22 cellular contexts compared by ENCODE assay signal in the genomic region with DNA sequence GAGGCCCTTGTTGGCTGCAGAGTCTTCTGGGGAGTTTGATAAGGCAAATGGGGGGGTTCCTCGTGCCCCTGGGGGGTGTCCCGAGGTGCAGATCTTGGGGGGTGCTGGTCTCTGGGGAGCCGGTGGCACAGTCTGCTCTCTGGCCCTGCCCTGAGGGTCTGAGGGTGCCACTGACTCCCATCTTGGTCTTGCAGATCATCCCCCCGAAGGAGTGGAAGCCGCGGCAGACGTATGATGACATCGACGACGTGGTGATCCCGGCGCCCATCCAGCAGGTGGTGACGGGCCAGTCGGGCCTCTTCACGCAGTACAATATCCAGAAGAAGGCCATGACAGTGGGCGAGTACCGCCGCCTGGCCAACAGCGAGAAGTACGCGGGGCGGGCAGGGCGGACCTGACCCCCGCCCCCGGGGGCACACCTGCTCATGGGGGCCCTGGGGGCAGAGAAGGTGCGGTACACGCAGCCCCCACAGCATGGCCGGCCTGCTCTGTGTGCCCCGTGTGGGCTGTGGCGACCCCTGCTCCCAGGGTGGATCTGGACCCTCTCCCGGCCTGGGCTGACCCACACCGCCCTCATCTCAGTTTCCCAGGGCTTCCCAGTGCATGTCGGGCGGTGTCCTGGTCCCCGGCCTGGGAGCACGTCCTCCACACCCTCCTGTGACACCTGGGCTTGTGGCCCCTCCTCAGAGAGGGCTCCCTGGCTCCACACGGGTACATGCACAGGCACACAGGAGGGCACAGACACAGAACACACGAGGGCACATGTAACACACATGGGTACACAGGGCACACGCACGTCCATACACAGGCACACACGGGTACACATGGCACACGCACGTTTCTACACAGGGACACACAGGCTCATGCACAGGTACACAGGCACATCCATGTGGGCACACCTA.
DNase-seq lines count a peak whose midpoint lies in the region; ATAC-seq, FAIRE-seq and TF ChIP-seq lines count a peak whose summit lies in the region.
"Had no signal": no experiment of that assay in that cellular context is flagged by ENCODE, and none has a peak within 500 bp of the region (broad histone marks: within the 10 kb centered on the region; RNA-seq: fewer than 3 reads in every experiment).

No MANE protein-coding gene starts in this region.

- H3K27me3 ChIP-seq in mesenchymal stem cell (ENCODE audit: control insufficient read depth in 1 of 2, insufficient read depth in 1 of 2, low read length in 2 of 2) (no peaks in the 10 kb centered on the region), upper lobe of right lung (no peaks in the 10 kb centered on the region), transverse colon (no peaks in the 10 kb centered on the region)

- in situ Hi-C loops in transverse colon (cut with MboI; ENCODE audit: low pct_ligation_motif_present in 1 of 4, low pct_unique_long_range_greater_than_20kb in 1 of 4, low sequenced_read_pairs in 3 of 4), result loop anchor here in 2 of 4 donors (10.0 to 25.0 kb wide), 2 partner anchors 165 to 178 kb away; partner anchors contain the start of gene PLIN3 (in 1 of the 2)

- intact Hi-C loops in upper lobe of right lung (cut with DNase I), result loop anchor here (10.0 kb wide), 1 partner anchor 235 kb away; no protein-coding TSS in a partner anchor
- intact Hi-C loops in transverse colon (cut with DNase I; ENCODE audit: low total_unique reads), result loop anchor here (10.0 kb wide), 2 partner anchors 55 to 535 kb away; no protein-coding TSS in a partner anchor

- TF ChIP-seq POLR2A in transverse colon (IDR thresholded peaks at IDR 0.05), result no peak

- 97% methylated on average over 43 of the region's 43 CpGs for WGBS in mesenchymal stem cell
- WGBS in transverse colon (ENCODE audit: low coverage in 1 of 2), 2 donors, result 95% methylated on average over 37 of the region's 43 CpGs; no CpG with 5 or more reads in 1 of the 2 donors

- no peaks in the 10 kb centered on the region for H3K9me3 Mint-ChIP-seq in chondrocyte (ENCODE audit: low read depth)
- H3K9me3 Mint-ChIP-seq: CD8-positive, alpha-beta T cell had no signal

- no peak overlapping the region for H3K4me3 Mint-ChIP-seq in chondrocyte (ENCODE audit: unreplicated experiment)
- H3K4me3 Mint-ChIP-seq: CD8-positive, alpha-beta T cell had no signal

- TF ChIP-seq CTCF in chondrocyte (IDR thresholded peaks at IDR 0.05), result no peak
- no peak for TF ChIP-seq CTCF in upper lobe of right lung (IDR thresholded peaks at IDR 0.05)
- no peak for TF ChIP-seq CTCF in transverse colon (IDR thresholded peaks at IDR 0.05)

- H2BK12ac ChIP-seq in mesenchymal stem cell (ENCODE audit: low read length in 2 of 2), result no peak overlapping the region

- H3K4me1 ChIP-seq in mesenchymal stem cell (ENCODE audit: control insufficient read depth, insufficient read depth, low read depth, low read length) (peaks cover 47% of the 10 kb centered on the region), upper lobe of right lung (peaks cover 8% of the 10 kb centered on the region), transverse colon (peaks cover 0 to 26% (median 9%) of the 10 kb centered on the region in 4 donors)
- H3K4me1 ChIP-seq: A549, Caco-2 had no signal

- H3K4me3 ChIP-seq in mesenchymal stem cell (ENCODE audit: insufficient read depth in 1 of 2, low read depth in 1 of 2, low read length in 2 of 2) (no peak overlapping the region), upper lobe of right lung (no peak overlapping the region), transverse colon (no peak overlapping the region)
- H3K4me3 ChIP-seq: A549, GM12878, PC-9 had no signal

- H3K14ac ChIP-seq in mesenchymal stem cell (ENCODE audit: low read length in 2 of 2), result no peak overlapping the region

- H2BK120ac ChIP-seq in mesenchymal stem cell (ENCODE audit: low read depth, low read length), result no peak overlapping the region

- no peak overlapping the region for H3K18ac ChIP-seq in mesenchymal stem cell (ENCODE audit: low read depth in 1 of 2, low read length in 2 of 2)

- no peak overlapping the region for H2BK15ac ChIP-seq in mesenchymal stem cell (ENCODE audit: low read depth, poor library complexity, severe bottlenecking)

- H3K79me1 ChIP-seq in mesenchymal stem cell (replicated peaks; ENCODE audit: low read length, poor library complexity, severe bottlenecking), result peaks cover 44% of the 10 kb centered on the region

- peak overlapping the region; percentile 5 for H3K27ac Mint-ChIP-seq in chondrocyte (ENCODE audit: unreplicated experiment)

- H3K4ac ChIP-seq in mesenchymal stem cell (ENCODE audit: low read depth in 1 of 2, low read length in 2 of 2), result no peak overlapping the region

- H4K8ac ChIP-seq in mesenchymal stem cell (ENCODE audit: low read length), result no peak overlapping the region

- no peak for TF ChIP-seq EP300 in transverse colon (IDR thresholded peaks at IDR 0.05; ENCODE audit: low read depth)

- H3K23ac ChIP-seq in mesenchymal stem cell (ENCODE audit: low read length in 2 of 2), result no peak overlapping the region

- no peaks in the 10 kb centered on the region for H3K27me3 Mint-ChIP-seq in chondrocyte (ENCODE audit: low read depth)

- peaks cover 55% of the 10 kb centered on the region for H3K4me1 Mint-ChIP-seq in chondrocyte (ENCODE audit: low read depth)

- H3K9ac ChIP-seq in mesenchymal stem cell (ENCODE audit: low read length), result no peak overlapping the region
- H3K9ac ChIP-seq: KMS-11 had no signal

- peaks cover 11% of the 10 kb centered on the region for H3K36me3 Mint-ChIP-seq in chondrocyte (ENCODE audit: low read depth)

- peaks cover 36 to 75% of the 10 kb centered on the region in 2 experiments for H3K36me3 ChIP-seq in mesenchymal stem cell (ENCODE audit: control insufficient read depth in 1 of 2, insufficient read depth in 2 of 2, low read depth in 1 of 2, low read length in 2 of 2)
- H3K36me3 ChIP-seq in upper lobe of right lung, result peaks cover 22% of the 10 kb centered on the region
- H3K36me3 ChIP-seq in transverse colon, result peaks cover 0 to 5% (median 0%) of the 10 kb centered on the region in 4 donors

- H3K9me3 ChIP-seq in mesenchymal stem cell (ENCODE audit: control insufficient read depth, low read length) (no peaks in the 10 kb centered on the region), upper lobe of right lung (no peaks in the 10 kb centered on the region), transverse colon (no peaks in the 10 kb centered on the region)
- H3K9me3 ChIP-seq: A549, Caco-2 had no signal

- H2AFZ ChIP-seq in mesenchymal stem cell (ENCODE audit: low read depth, low read length), result no peak overlapping the region
- H2AFZ ChIP-seq: PC-9 had no signal

- H2BK5ac ChIP-seq in mesenchymal stem cell (ENCODE audit: low read depth, low read length, poor library complexity, severe bottlenecking), result no peak overlapping the region

- FAIRE-seq in HTR-8/SVneo (lab: Jason Lieb, UNC), result peak; percentile 62
- FAIRE-seq: A549, G401.6, GM12878 had no signal

- no peak overlapping the region for H2AK5ac ChIP-seq in mesenchymal stem cell (ENCODE audit: low read length, severe bottlenecking)

- H4K91ac ChIP-seq in mesenchymal stem cell (ENCODE audit: low read length), result peak overlapping the region; percentile 43

- DNase-seq in HTR-8/SVneo (ENCODE audit: insufficient read length, low spot score), result no peak
- peak; percentile 92 for DNase-seq in chondrocyte (ENCODE audit: low spot score)
- DNase-seq in mesenchymal stem cell, result no peak
- DNase-seq in upper lobe of right lung, result no peak
- no peak for DNase-seq in iPS-NIHi7 (ENCODE audit: extremely low spot score)
- DNase-seq in HuH-7 (ENCODE audit: low spot score), result no peak
- DNase-seq in transverse colon, result no peak
- DNase-seq: GOT3, HCEC 1CT, MM.1S, NCI-H1694, NCI-H2029 treated with DMSO at 0.1 percent for 48 hours, NCI-H446 treated with DMSO at 0.1 percent for 48 hours, PC-9 had no signal

- ATAC-seq in upper lobe of right lung, result peak; percentile 3

- H3K27ac ChIP-seq in mesenchymal stem cell (ENCODE audit: low read length, poor library complexity, severe bottlenecking), result no peak overlapping the region
- no peak overlapping the region for H3K27ac ChIP-seq in upper lobe of right lung
- no peak overlapping the region for H3K27ac ChIP-seq in transverse colon
- H3K27ac ChIP-seq: C4-2B, HL-60, KMS-11, PC-9 had no signal

- no peak overlapping the region for H3K4me2 ChIP-seq in mesenchymal stem cell (ENCODE audit: low read length, poor library complexity, severe bottlenecking)
- H3K4me2 ChIP-seq: A549, KMS-11, PC-9 had no signal
